In genomic region chr2:11410101-11410500, GRCh38 we compare ENCODE assay signal across 35 cellular contexts.
"Had no signal": no experiment of that assay in that cellular context is flagged by ENCODE, and none has a peak within 500 bp of the region (broad histone marks: within the 10 kb centered on the region; RNA-seq: fewer than 3 reads in every experiment).

No MANE protein-coding gene starts in this region.

- H3K27ac Mint-ChIP-seq: activated B cell treated with CpG ODN at 0.5 μM for 24 hours; activated CD4-positive, alpha-beta memory T cell treated with anti-CD3 and anti-CD28 coated beads for 36 hours; activated CD4-positive, alpha-beta T cell treated with anti-CD3 and anti-CD28 coated beads, Interleukin-2, amount 10 ng/mL, durations not matched to agents 24 days and 14 days; activated CD8-positive, alpha-beta T cell treated with anti-CD3 and anti-CD28 coated beads for 36 hours; activated naive CD4-positive, alpha-beta T cell treated with anti-CD3 and anti-CD28 coated beads for 36 hours; activated naive CD4-positive, alpha-beta T cell treated with anti-CD3 and anti-CD28 coated beads, Interleukin-2, amount 50 U/mL, for 72 hours; activated naive CD8-positive, alpha-beta T cell treated with anti-CD3 and anti-CD28 coated beads for 36 hours; activated T-cell treated with anti-CD3 and anti-CD28 coated beads, Interleukin-2, amount 50 U/mL, for 72 hours; activated T-helper 1 cell treated with anti-CD3 and anti-CD28 coated beads, Interleukin-12 subunit alpha, Interleukin-12 subunit beta, Interleukin-2, Interleukin-4 antibody, amounts not matched to agents 30 ng/mL and 10 ng/mL and 1 ng/mL, durations not matched to agents 14 hours and 24 hours and 36 hours; activated T-helper 17 cell treated with anti-CD3 and anti-CD28 coated beads, Interleukin-2, amount 50 U/mL, for 72 hours; T-helper 1 cell treated with Interleukin-12 subunit alpha and Interleukin-12 subunit beta and Interleukin-4 antibody, amounts not matched to agents 30 μg/mL and 1 μg/mL, for 36 hours; T-helper 2 cell treated with Interferon-gamma antibody and Interleukin-4, amounts not matched to agents 5 μg/mL and 100 μg/mL, for 36 hours had no signal

- H3K27me3 ChIP-seq: adrenal gland, body of pancreas, brain microvascular endothelial cell, breast epithelium had no signal

- H3K36me3 Mint-ChIP-seq: activated CD4-positive, alpha-beta memory T cell treated with anti-CD3 and anti-CD28 coated beads for 36 hours; activated naive CD4-positive, alpha-beta T cell treated with anti-CD3 and anti-CD28 coated beads, Interleukin-2, amount 50 U/mL, for 72 hours; activated naive CD8-positive, alpha-beta T cell treated with anti-CD3 and anti-CD28 coated beads for 36 hours had no signal

- H3K4me3 Mint-ChIP-seq: activated B cell treated with CpG ODN at 0.5 μM for 24 hours; activated CD4-positive, alpha-beta memory T cell treated with anti-CD3 and anti-CD28 coated beads for 36 hours; activated CD4-positive, alpha-beta T cell treated with anti-CD3 and anti-CD28 coated beads, Interleukin-2, amount 10 ng/mL, durations not matched to agents 24 days and 14 days; activated CD8-positive, alpha-beta T cell treated with anti-CD3 and anti-CD28 coated beads for 36 hours; activated naive CD4-positive, alpha-beta T cell treated with anti-CD3 and anti-CD28 coated beads for 36 hours; activated naive CD8-positive, alpha-beta T cell treated with anti-CD3 and anti-CD28 coated beads for 36 hours; activated T-cell treated with anti-CD3 and anti-CD28 coated beads, Interleukin-2, amount 50 U/mL, for 4 hours; activated T-cell treated with anti-CD3 and anti-CD28 coated beads, Interleukin-2, amount 50 U/mL, for 72 hours; activated T-helper 1 cell treated with anti-CD3 and anti-CD28 coated beads, Interleukin-12 subunit alpha, Interleukin-12 subunit beta, Interleukin-2, Interleukin-4 antibody, amounts not matched to agents 30 ng/mL and 10 ng/mL and 1 ng/mL, durations not matched to agents 14 hours and 24 hours and 36 hours; activated T-helper 17 cell treated with anti-CD3 and anti-CD28 coated beads, Interleukin-2, amount 50 U/mL, for 72 hours; T-helper 1 cell treated with Interleukin-12 subunit alpha and Interleukin-12 subunit beta and Interleukin-4 antibody, amounts not matched to agents 30 μg/mL and 1 μg/mL, for 36 hours; T-helper 2 cell treated with Interferon-gamma antibody and Interleukin-4, amounts not matched to agents 5 μg/mL and 100 μg/mL, for 36 hours had no signal

- H3K4me3 ChIP-seq: adrenal gland, body of pancreas, breast epithelium had no signal

- H3K4me1 Mint-ChIP-seq: activated B cell treated with CpG ODN at 0.5 μM for 24 hours; activated CD4-positive, alpha-beta T cell treated with anti-CD3 and anti-CD28 coated beads, Interleukin-2, amount 10 ng/mL, durations not matched to agents 24 days and 14 days; activated naive CD8-positive, alpha-beta T cell treated with anti-CD3 and anti-CD28 coated beads for 36 hours; activated T-helper 17 cell treated with anti-CD3 and anti-CD28 coated beads, Interleukin-2, amount 50 U/mL, for 72 hours had no signal

- H3K4me1 ChIP-seq: breast epithelium had no signal

- DNase-seq: activated B cell treated with CpG ODN at 0.5 μM for 24 hours; activated CD4-positive, alpha-beta memory T cell treated with anti-CD3 and anti-CD28 coated beads for 36 hours; activated CD4-positive, alpha-beta T cell treated with anti-CD3 and anti-CD28 coated beads for 4 hours; activated CD4-positive, alpha-beta T cell treated with anti-CD3 and anti-CD28 coated beads, Interleukin-2, amount 10 ng/mL, durations not matched to agents 24 days and 14 days; activated CD4-positive, alpha-beta T cell treated with anti-CD3 and anti-CD28 coated beads, Interleukin-2, amount 50 U/mL, for 1 hour; activated CD4-positive, alpha-beta T cell treated with anti-CD3 and anti-CD28 coated beads, Interleukin-2, amount 50 U/mL, for 4 hours; activated CD4-positive, CD25-positive, alpha-beta regulatory T cell treated with anti-CD3 and anti-CD28 coated beads, Interleukin-2, amount 50 U/mL, for 72 hours; activated CD8-positive, alpha-beta memory T cell treated with anti-CD3 and anti-CD28 coated beads, Interleukin-2, amount 50 U/mL, for 4 hours; activated CD8-positive, alpha-beta T cell treated with anti-CD3 and anti-CD28 coated beads for 36 hours; activated effector memory CD4-positive, alpha-beta T cell treated with anti-CD3 and anti-CD28 coated beads, Interleukin-2, amount 50 U/mL, for 16 hours; activated gamma-delta T cell treated with Interleukin-2 at 50 U/mL for 16 hours; activated naive CD4-positive, alpha-beta T cell; activated naive CD4-positive, alpha-beta T cell treated with anti-CD3 and anti-CD28 coated beads for 36 hours; activated naive CD4-positive, alpha-beta T cell treated with anti-CD3 and anti-CD28 coated beads, Interleukin-2, amount 50 U/mL, for 16 hours; activated naive CD8-positive, alpha-beta T cell treated with anti-CD3 and anti-CD28 coated beads for 36 hours; activated T-cell treated with anti-CD3 and anti-CD28 coated beads for 4 hours; activated T-cell treated with anti-CD3 and anti-CD28 coated beads, Interleukin-2, amount 50 U/mL, for 1 hour; activated T-cell treated with anti-CD3 and anti-CD28 coated beads, Interleukin-2, amount 50 U/mL, for 4 hours; activated T-cell treated with anti-CD3 and anti-CD28 coated beads, Interleukin-2, amount 50 U/mL, for 72 hours; adrenal gland; amniotic stem cell; aorta; body of pancreas; brain microvascular endothelial cell; central memory CD4-positive, alpha-beta T cell; T-helper 1 cell; T-helper 2 cell; T-helper 9 cell had no signal

- H3K27ac ChIP-seq: body of pancreas, brain microvascular endothelial cell, breast epithelium, VCaP had no signal

- ATAC-seq: activated CD8-positive, alpha-beta T cell treated with anti-CD3 and anti-CD28 coated beads for 36 hours; activated naive CD4-positive, alpha-beta T cell treated with anti-CD3 and anti-CD28 coated beads, Interleukin-2, amount 50 U/mL, for 72 hours; activated T-cell treated with anti-CD3 and anti-CD28 coated beads, Interleukin-2, amount 50 U/mL, for 4 hours; activated T-cell treated with anti-CD3 and anti-CD28 coated beads, Interleukin-2, amount 50 U/mL, for 72 hours; activated T-helper 17 cell treated with anti-CD3 and anti-CD28 coated beads, Interleukin-2, amount 50 U/mL, for 72 hours; body of pancreas had no signal

- H3K9me3 ChIP-seq: adrenal gland, body of pancreas, breast epithelium had no signal

- H3K36me3 ChIP-seq: adrenal gland, brain microvascular endothelial cell, breast epithelium had no signal

- H3K9me3 Mint-ChIP-seq: activated B cell treated with CpG ODN at 0.5 μM for 24 hours; activated CD4-positive, alpha-beta memory T cell treated with anti-CD3 and anti-CD28 coated beads for 36 hours; activated CD4-positive, alpha-beta T cell treated with anti-CD3 and anti-CD28 coated beads, Interleukin-2, amount 10 ng/mL, durations not matched to agents 24 days and 14 days; activated CD8-positive, alpha-beta T cell treated with anti-CD3 and anti-CD28 coated beads for 36 hours; activated naive CD4-positive, alpha-beta T cell treated with anti-CD3 and anti-CD28 coated beads for 36 hours; activated naive CD4-positive, alpha-beta T cell treated with anti-CD3 and anti-CD28 coated beads, Interleukin-2, amount 50 U/mL, for 72 hours; activated naive CD8-positive, alpha-beta T cell treated with anti-CD3 and anti-CD28 coated beads for 36 hours; activated T-cell treated with anti-CD3 and anti-CD28 coated beads, Interleukin-2, amount 50 U/mL, for 4 hours; activated T-cell treated with anti-CD3 and anti-CD28 coated beads, Interleukin-2, amount 50 U/mL, for 72 hours; activated T-helper 1 cell treated with anti-CD3 and anti-CD28 coated beads, Interleukin-12 subunit alpha, Interleukin-12 subunit beta, Interleukin-2, Interleukin-4 antibody, amounts not matched to agents 30 ng/mL and 10 ng/mL and 1 ng/mL, durations not matched to agents 14 hours and 24 hours and 36 hours; activated T-helper 17 cell treated with anti-CD3 and anti-CD28 coated beads, Interleukin-2, amount 50 U/mL, for 72 hours; T-helper 1 cell treated with Interleukin-12 subunit alpha and Interleukin-12 subunit beta and Interleukin-4 antibody, amounts not matched to agents 30 μg/mL and 1 μg/mL, for 36 hours; T-helper 2 cell treated with Interferon-gamma antibody and Interleukin-4, amounts not matched to agents 5 μg/mL and 100 μg/mL, for 36 hours had no signal
